In the genomic region with DNA sequence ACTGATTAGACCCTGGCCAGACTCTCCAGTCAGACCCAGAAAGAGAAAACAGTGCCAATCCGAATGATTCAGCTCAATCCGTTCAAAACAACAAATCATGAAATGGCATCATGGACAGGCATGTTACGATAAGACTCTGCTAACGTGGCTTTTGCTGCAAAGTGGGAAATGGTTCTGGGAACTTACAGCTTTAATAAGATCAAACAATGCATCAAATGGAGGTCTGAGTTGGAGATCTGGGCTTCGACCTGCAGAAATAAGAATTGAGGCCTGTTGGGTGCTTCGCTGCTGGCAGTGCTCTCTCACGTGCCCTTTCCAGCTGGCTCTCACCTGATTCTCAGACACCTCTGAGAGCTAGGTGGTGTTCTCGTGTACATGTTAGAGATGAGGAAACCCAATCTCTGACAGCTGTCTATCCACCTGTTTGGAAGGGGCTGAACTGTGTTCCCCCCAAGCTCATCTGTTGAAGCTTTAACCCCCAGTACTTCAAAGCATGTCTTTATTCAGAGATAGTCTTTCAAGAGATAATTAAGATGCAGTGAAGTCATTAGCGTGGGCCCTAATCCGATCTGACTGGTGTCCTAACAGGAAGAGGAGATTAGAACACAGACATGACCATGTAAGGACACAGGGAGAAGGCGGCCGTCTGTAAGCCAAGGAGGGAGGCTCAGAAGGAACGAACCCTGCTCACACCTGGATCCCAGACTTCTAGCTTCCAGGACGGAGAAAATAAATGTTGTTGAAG, we compare ENCODE assay signal across 17 cellular contexts. TPM values are rescaled to one million over a fixed set of nuclear protein-coding genes. Genes with fewer than 3 reads are reported as not detected.
DNase-seq lines count a peak whose midpoint lies in the region; ATAC-seq and TF ChIP-seq lines count a peak whose summit lies in the region.
"Had no signal": no experiment of that assay in that cellular context is flagged by ENCODE, and none has a peak within 500 bp of the region (broad histone marks: within the 10 kb centered on the region; RNA-seq: fewer than 3 reads in every experiment).

No MANE protein-coding gene starts in this region.

- BruUV-seq in A673 (replicated peaks; lab: Mats Ljungman, UMichigan) = no TSS peak

- no peak overlapping the region for H2BK5ac ChIP-seq in mesenchymal stem cell (ENCODE audit: low read depth, low read length, poor library complexity, severe bottlenecking)

- no peak overlapping the region for H3K4me2 ChIP-seq in mesenchymal stem cell (ENCODE audit: low read length, poor library complexity, severe bottlenecking)
- H3K4me2 ChIP-seq: BLaER1, PC-9 had no signal

- peak overlapping the region; percentile 28 to 79 for H3K18ac ChIP-seq in mesenchymal stem cell (ENCODE audit: low read depth in 1 of 2, low read length in 2 of 2)

- peaks cover 15% of the 10 kb centered on the region for H3K4me1 ChIP-seq in A673 (ENCODE audit: insufficient read depth, low read length, poor library complexity, severe bottlenecking)
- peaks cover 14% of the 10 kb centered on the region for H3K4me1 ChIP-seq in HUES6 (ENCODE audit: control insufficient read depth, insufficient read depth, low read length)
- H3K4me1 ChIP-seq in mesenchymal stem cell (ENCODE audit: control insufficient read depth, insufficient read depth, low read depth, low read length) = peaks cover 6% of the 10 kb centered on the region

- DNase-seq in A673 (ENCODE audit: low spot score) (peak; percentile 74), astrocyte of the hippocampus (ENCODE audit: low read depth, low spot score) (peak; percentile 37), mesenchymal stem cell (peak; percentile 68), GM20000 (ENCODE audit: low spot score) (no peak), AML-193 (lab: John Stamatoyannopoulos, UW) (no peak)
- DNase-seq: activated CD4-positive, alpha-beta T cell treated with anti-CD3 and anti-CD28 coated beads, Interleukin-2, amount 50 U/mL, for 48 hours; activated effector memory CD4-positive, alpha-beta T cell treated with Interleukin-2 at 50 U/mL for 16 hours; brain microvascular endothelial cell; DMS79 treated with DMSO at 0.1 percent for 48 hours; Kasumi-1; NCI-H187; PC-9; T-helper 17 cell had no signal

- peak overlapping the region; percentile 12 for H3K9ac ChIP-seq in HUES6 (ENCODE audit: low read length)
- H3K9ac ChIP-seq in mesenchymal stem cell (ENCODE audit: low read length) = no peak overlapping the region
- H3K9ac ChIP-seq: BLaER1 had no signal

- H3K4ac ChIP-seq in mesenchymal stem cell (ENCODE audit: low read depth in 1 of 2, low read length in 2 of 2) = peak overlapping the region; percentile 22 to 49

- H3K27me3 ChIP-seq in A673 (replicated peaks; ENCODE audit: insufficient read depth, low read depth, low read length, poor library complexity) = no peaks in the 10 kb centered on the region
- H3K27me3 ChIP-seq in HUES6 (ENCODE audit: control insufficient read depth, insufficient read depth, low read length) = 0 out of 2 replicates have a peak, but pooled peaks cover 3% of the 10 kb centered on the region
- H3K27me3 ChIP-seq in mesenchymal stem cell (ENCODE audit: control insufficient read depth in 1 of 2, insufficient read depth in 1 of 2, low read length in 2 of 2) = no peaks in the 10 kb centered on the region
- H3K27me3 ChIP-seq: BLaER1, brain microvascular endothelial cell had no signal

- intact Hi-C loops in A673 (cut with micrococcal nuclease; ENCODE audit: unreplicated experiment) = no loop called here

- H3K4me3 ChIP-seq in A673 (ENCODE audit: low read depth, low read length, poor library complexity, severe bottlenecking) (no peak overlapping the region), HUES6 (ENCODE audit: low read depth, low read length) (no peak overlapping the region), mesenchymal stem cell (ENCODE audit: insufficient read depth in 1 of 2, low read depth in 1 of 2, low read length in 2 of 2) (no peak overlapping the region)
- H3K4me3 ChIP-seq: BLaER1, PC-9 had no signal

- peak overlapping the region; percentile 85 for H4K8ac ChIP-seq in mesenchymal stem cell (ENCODE audit: low read length)

- peak overlapping the region; percentile 80 for H4K91ac ChIP-seq in mesenchymal stem cell (ENCODE audit: low read length)

- no peak overlapping the region for H3K23ac ChIP-seq in mesenchymal stem cell (ENCODE audit: low read length in 2 of 2)

- H3K36me3 ChIP-seq in A673 (ENCODE audit: insufficient read depth, low read length, poor library complexity, severe bottlenecking) = no peaks in the 10 kb centered on the region
- no peaks in the 10 kb centered on the region for H3K36me3 ChIP-seq in HUES6 (ENCODE audit: control insufficient read depth, insufficient read depth, low read length)
- no peaks in the 10 kb centered on the region for H3K36me3 ChIP-seq in mesenchymal stem cell (ENCODE audit: control insufficient read depth in 1 of 2, insufficient read depth in 2 of 2, low read depth in 1 of 2, low read length in 2 of 2)
- H3K36me3 ChIP-seq: BLaER1, brain microvascular endothelial cell had no signal

- peak overlapping the region; percentile 27 for H3K27ac ChIP-seq in A673 (ENCODE audit: low read depth, low read length, poor library complexity, severe bottlenecking)
- no peak overlapping the region for H3K27ac ChIP-seq in HUES6 (ENCODE audit: low read depth, low read length)
- H3K27ac ChIP-seq in mesenchymal stem cell (ENCODE audit: low read length, poor library complexity, severe bottlenecking) = no peak overlapping the region
- H3K27ac ChIP-seq: BLaER1, brain microvascular endothelial cell, PC-9 had no signal

- H3K79me1 ChIP-seq in mesenchymal stem cell (replicated peaks; ENCODE audit: low read length, poor library complexity, severe bottlenecking) = no peaks in the 10 kb centered on the region

- H3K9me3 ChIP-seq in A673 (ENCODE audit: low read depth, low read length, poor library complexity, severe bottlenecking) = no peaks in the 10 kb centered on the region
- peaks cover 2% of the 10 kb centered on the region; the same call in 1 of the 2 replicates for H3K9me3 ChIP-seq in HUES6 (ENCODE audit: control insufficient read depth, insufficient read depth, low read depth, low read length)
- no peaks in the 10 kb centered on the region for H3K9me3 ChIP-seq in mesenchymal stem cell (ENCODE audit: control insufficient read depth, low read length)
- H3K9me3 ChIP-seq: BLaER1 had no signal

- H2AK5ac ChIP-seq in mesenchymal stem cell (ENCODE audit: low read length, severe bottlenecking) = peak overlapping the region; percentile 35

- H2BK15ac ChIP-seq in mesenchymal stem cell (ENCODE audit: low read depth, poor library complexity, severe bottlenecking) = no peak overlapping the region

- CTCF ChIA-PET in A673 (lab: Charles Lee) = no interaction called here

- H2AFZ ChIP-seq in mesenchymal stem cell (ENCODE audit: low read depth, low read length) = peak overlapping the region; percentile 10
- H2AFZ ChIP-seq: PC-9 had no signal

- TF ChIP-seq CTCF in A673 (conservative IDR thresholded peaks at IDR 0.05; ENCODE audit: low read depth, low read length) (no peak), GM20000 (IDR thresholded peaks at IDR 0.05; ENCODE audit: extremely low read depth, missing control alignments) (no peak)

- POLR2A ChIA-PET in A673 (lab: Charles Lee; ENCODE audit: low non-redundant PET) = no interaction called here

- peak overlapping the region; percentile 95 for H2BK12ac ChIP-seq in mesenchymal stem cell (ENCODE audit: low read length in 2 of 2)

- WGBS in mesenchymal stem cell = 75% methylated on average over 13 of the region's 14 CpGs

- no peak overlapping the region for H3K14ac ChIP-seq in mesenchymal stem cell (ENCODE audit: low read length in 2 of 2)

- ATAC-seq in GM18870 (IDR thresholded peaks at IDR 0.05; ENCODE audit: unreplicated experiment) (no peak), HG02798 (IDR thresholded peaks at IDR 0.05; ENCODE audit: poor library complexity, unreplicated experiment) (no peak)
- ATAC-seq: T-helper 17 cell had no signal

- H2BK120ac ChIP-seq in mesenchymal stem cell (ENCODE audit: low read depth, low read length) = peak overlapping the region; percentile 71

RNA-seq across cellular contexts. Expression of a gene that starts 45.5 kb away (rescaled TPM):
- 35.1 and 45.6 TPM in 2 replicates for total RNA-seq in A673 (2021)
- polyA plus RNA-seq in mesenchymal stem cell (2013, experiment 1 of 2) = 85.3 TPM
- 83.5 TPM for polyA plus RNA-seq in mesenchymal stem cell (2013, experiment 2 of 2)

Comparison
In these comparisons a context has a peak if more than half of its experiments do, and no peak if none do; other contexts are left out.
1. DNase-seq: peak in A673 (single experiment), astrocyte of the hippocampus (single experiment) and mesenchymal stem cell (single experiment); none in GM20000 (single experiment) and AML-193 (0 of 2).